23 cellular contexts compared by ENCODE assay signal in the genomic region with DNA sequence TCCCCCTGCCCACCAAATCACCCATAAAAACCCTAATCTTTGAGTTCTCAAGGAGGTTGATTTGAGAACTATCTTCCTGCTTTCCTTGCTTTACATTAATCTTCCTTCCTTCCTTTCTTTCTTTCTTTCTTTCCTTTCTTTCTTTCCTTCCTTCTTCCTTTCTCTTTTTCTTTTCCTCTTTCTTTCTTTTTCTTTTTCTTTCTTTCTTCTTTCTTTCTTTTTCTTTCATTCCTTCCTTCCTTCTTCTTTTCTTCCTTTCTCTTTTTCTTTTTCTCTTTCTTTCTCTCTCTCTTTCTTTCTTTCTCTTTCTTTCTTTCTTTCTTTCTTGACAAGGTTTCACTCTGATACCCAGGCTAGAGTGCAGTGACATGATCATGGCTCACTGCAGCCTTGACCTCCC.
"Had no signal": no experiment of that assay in that cellular context is flagged by ENCODE, and none has a peak within 500 bp of the region (broad histone marks: within the 10 kb centered on the region; RNA-seq: fewer than 3 reads in every experiment).

No MANE protein-coding gene starts in this region.

- DNase-seq: Kasumi-1, MM.1S, NCI-H1092 treated with DMSO at 0.1 percent for 48 hours, NCI-H1436, NCI-H187, NCI-H2029, NCI-H2081 treated with DMSO at 0.1 percent for 48 hours, NCI-H2171, NCI-H226, NCI-H446, NCI-H510A, NCI-H524 treated with DMSO at 0.1 percent for 48 hours, NCI-H69, NCI-H774, Right ventricle myocardium superior, RPMI8226, SIG-M5 had no signal

- ATAC-seq: K562 had no signal

- H3K36me3 ChIP-seq: SJSA1 had no signal

- H3K4me3 Mint-ChIP-seq: IgD-negative memory B cell had no signal

- H3K4me3 ChIP-seq: K562, SJSA1, SK-N-MC had no signal

- H3K9me3 ChIP-seq: SJSA1 had no signal

- H3K27me3 ChIP-seq: SJSA1 had no signal

- H3K4me1 ChIP-seq: SJSA1 had no signal

- H3K27ac ChIP-seq: HL-60, KMS-11, SJSA1, SK-N-MC had no signal

- H3K9ac ChIP-seq: KMS-11 had no signal

- H3K27ac Mint-ChIP-seq: IgD-negative memory B cell had no signal

- H3K4me2 ChIP-seq: KMS-11 had no signal
